Comparison of ENCODE assay signal across 21 cellular contexts in genomic region chr4:76665721-76666120, GRCh38.
"Had no signal": no experiment of that assay in that cellular context is flagged by ENCODE, and none has a peak within 500 bp of the region (broad histone marks: within the 10 kb centered on the region; RNA-seq: fewer than 3 reads in every experiment).

No MANE protein-coding gene starts in this region.

- H3K27ac Mint-ChIP-seq: activated CD4-positive, alpha-beta T cell treated with anti-CD3 and anti-CD28 coated beads, Interleukin-2, amount 10 ng/mL, durations not matched to agents 24 days and 14 days; activated CD8-positive, alpha-beta T cell treated with anti-CD3 and anti-CD28 coated beads, Interleukin-2, amount 10 ng/mL, durations not matched to agents 7 days and 5 days; activated naive CD8-positive, alpha-beta T cell; naive thymus-derived CD4-positive, alpha-beta T cell; stimulated activated naive B cell treated with anti-CD40 and anti-IgM and Interleukin-4, amounts not matched to agents 10 μg/mL and 1 μg/mL and 100 μg/mL, for 72 hours had no signal

- H3K36me3 Mint-ChIP-seq: activated naive CD8-positive, alpha-beta T cell; brain; naive thymus-derived CD4-positive, alpha-beta T cell; stimulated activated naive B cell treated with anti-CD40 and anti-IgM and Interleukin-4, amounts not matched to agents 10 μg/mL and 1 μg/mL and 100 μg/mL, for 72 hours had no signal

- H3K4me1 Mint-ChIP-seq: brain; central memory CD8-positive, alpha-beta T cell had no signal

- H3K27ac ChIP-seq: foreskin keratinocyte, neutrophil had no signal

- H3K4me3 Mint-ChIP-seq: activated CD4-positive, alpha-beta T cell treated with anti-CD3 and anti-CD28 coated beads, Interleukin-2, amount 10 ng/mL, durations not matched to agents 24 days and 14 days; activated CD8-positive, alpha-beta T cell treated with anti-CD3 and anti-CD28 coated beads, Interleukin-2, amount 10 ng/mL, durations not matched to agents 7 days and 5 days; activated naive CD8-positive, alpha-beta T cell; brain; central memory CD8-positive, alpha-beta T cell; mesothelial cell of epicardium; naive thymus-derived CD4-positive, alpha-beta T cell; stimulated activated naive B cell treated with anti-CD40 and anti-IgM and Interleukin-4, amounts not matched to agents 10 μg/mL and 1 μg/mL and 100 μg/mL, for 72 hours; type B pancreatic cell had no signal

- H3K9me3 Mint-ChIP-seq: activated CD4-positive, alpha-beta T cell treated with anti-CD3 and anti-CD28 coated beads, Interleukin-2, amount 10 ng/mL, durations not matched to agents 24 days and 14 days; central memory CD8-positive, alpha-beta T cell; mesothelial cell of epicardium; stimulated activated naive B cell treated with anti-CD40 and anti-IgM and Interleukin-4, amounts not matched to agents 10 μg/mL and 1 μg/mL and 100 μg/mL, for 72 hours; type B pancreatic cell had no signal

- ATAC-seq: activated CD8-positive, alpha-beta T cell treated with anti-CD3 and anti-CD28 coated beads, Interleukin-2, amount 10 ng/mL, durations not matched to agents 7 days and 5 days; naive thymus-derived CD4-positive, alpha-beta T cell; stimulated activated naive B cell treated with anti-CD40 and anti-IgM and Interleukin-4, amounts not matched to agents 10 μg/mL and 1 μg/mL and 100 μg/mL, for 72 hours had no signal

- H3K27me3 ChIP-seq: foreskin keratinocyte, neutrophil had no signal

- DNase-seq: activated CD4-positive, alpha-beta T cell treated with anti-CD3 and anti-CD28 coated beads, Interleukin-2, amount 10 ng/mL, durations not matched to agents 24 days and 14 days; activated CD4-positive, CD25-positive, alpha-beta regulatory T cell; activated CD8-positive, alpha-beta memory T cell treated with anti-CD3 and anti-CD28 coated beads, Interleukin-2, amount 50 U/mL, for 4 hours; activated CD8-positive, alpha-beta T cell treated with anti-CD3 and anti-CD28 coated beads, Interleukin-2, amount 10 ng/mL, durations not matched to agents 7 days and 5 days; activated gamma-delta T cell; activated T-cell treated with anti-CD3 and anti-CD28 coated beads, Interleukin-2, amount 50 U/mL, for 48 hours; amniotic stem cell; cortex of kidney; effector CD8-positive, alpha-beta T cell; glutamatergic neuron; kidney glomerular epithelial cell; naive thymus-derived CD4-positive, alpha-beta T cell; stimulated activated CD4-positive, alpha-beta T cell treated with anti-CD3 and anti-CD28 coated beads, Interleukin-4, amount 100 ng/mL, for 1 hour; stimulated activated naive B cell treated with anti-CD40 and anti-IgM and Interleukin-4, amounts not matched to agents 10 μg/mL and 1 μg/mL and 100 μg/mL, for 72 hours had no signal

- H3K9me3 ChIP-seq: neutrophil had no signal

- H3K36me3 ChIP-seq: neutrophil had no signal

- H3K27me3 Mint-ChIP-seq: stimulated activated naive B cell treated with anti-CD40 and anti-IgM and Interleukin-4, amounts not matched to agents 10 μg/mL and 1 μg/mL and 100 μg/mL, for 72 hours; type B pancreatic cell had no signal
